In genomic region chr17:30092886-30093285, GRCh38 we compare ENCODE assay signal across 8 cellular contexts.
"Had no signal": no experiment of that assay in that cellular context is flagged by ENCODE, and none has a peak within 500 bp of the region (broad histone marks: within the 10 kb centered on the region; RNA-seq: fewer than 3 reads in every experiment).

No MANE protein-coding gene starts in this region.

- H3K4me3 ChIP-seq: esophagus squamous epithelium, hepatocyte, left ventricle myocardium inferior, lower lobe of right lung, pancreas, smooth muscle cell had no signal

- H3K4me2 ChIP-seq: hepatocyte had no signal

- DNase-seq: esophagus squamous epithelium, kidney, left cardiac atrium, left ventricle myocardium inferior, lower lobe of right lung had no signal

- H3K27ac ChIP-seq: esophagus squamous epithelium, hepatocyte, left ventricle myocardium inferior, lower lobe of right lung, pancreas had no signal

- H2AFZ ChIP-seq: hepatocyte had no signal

- H3K79me2 ChIP-seq: hepatocyte had no signal

- H3K4me1 ChIP-seq: pancreas had no signal

- H3K9me3 ChIP-seq: esophagus squamous epithelium, left ventricle myocardium inferior, lower lobe of right lung, pancreas had no signal

- H3K36me3 ChIP-seq: esophagus squamous epithelium, left ventricle myocardium inferior, lower lobe of right lung, pancreas had no signal
